Comparison of ENCODE assay signal across 27 cellular contexts in the genomic region with DNA sequence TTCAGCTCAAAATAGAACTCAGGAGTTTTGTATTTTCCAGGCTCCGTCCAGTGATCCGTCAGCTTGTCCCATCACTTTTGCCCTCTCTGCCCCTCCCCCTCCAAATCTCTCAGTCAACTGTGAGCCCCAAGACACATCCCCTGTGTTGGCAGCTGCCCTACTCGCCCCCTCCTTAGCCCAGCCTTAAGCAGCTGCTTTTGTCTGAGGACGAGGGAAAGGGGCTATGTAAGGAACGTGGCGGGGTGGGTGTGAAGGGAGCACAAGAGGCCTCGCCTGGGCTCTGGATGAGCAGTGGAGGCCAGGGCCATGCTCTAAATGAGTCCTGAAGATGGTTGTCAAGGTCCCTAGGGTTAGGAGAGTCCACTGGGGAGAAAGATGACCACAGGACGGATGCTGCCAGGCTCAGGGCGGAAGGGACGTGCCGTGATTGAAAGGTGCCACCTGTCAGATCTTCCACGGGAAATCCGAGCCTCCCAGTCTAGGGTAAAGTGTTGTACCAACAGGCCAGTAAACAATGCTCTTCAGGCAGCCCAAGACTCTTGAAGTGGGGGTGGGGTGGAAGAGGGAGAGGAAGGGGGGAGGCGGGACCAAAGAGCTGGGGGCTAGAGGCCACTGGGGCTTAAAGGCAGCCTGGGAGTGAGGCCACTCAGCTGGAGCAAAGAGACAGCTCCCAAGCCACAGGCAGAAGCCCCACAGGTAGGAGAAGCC. TPM values are rescaled to one million over a fixed set of nuclear protein-coding genes. Genes with fewer than 3 reads are reported as not detected.
DNase-seq lines count a peak whose midpoint lies in the region; ATAC-seq and TF ChIP-seq lines count a peak whose summit lies in the region.
"Had no signal": no experiment of that assay in that cellular context is flagged by ENCODE, and none has a peak within 500 bp of the region (broad histone marks: within the 10 kb centered on the region; RNA-seq: fewer than 3 reads in every experiment).

A gene with protein sequence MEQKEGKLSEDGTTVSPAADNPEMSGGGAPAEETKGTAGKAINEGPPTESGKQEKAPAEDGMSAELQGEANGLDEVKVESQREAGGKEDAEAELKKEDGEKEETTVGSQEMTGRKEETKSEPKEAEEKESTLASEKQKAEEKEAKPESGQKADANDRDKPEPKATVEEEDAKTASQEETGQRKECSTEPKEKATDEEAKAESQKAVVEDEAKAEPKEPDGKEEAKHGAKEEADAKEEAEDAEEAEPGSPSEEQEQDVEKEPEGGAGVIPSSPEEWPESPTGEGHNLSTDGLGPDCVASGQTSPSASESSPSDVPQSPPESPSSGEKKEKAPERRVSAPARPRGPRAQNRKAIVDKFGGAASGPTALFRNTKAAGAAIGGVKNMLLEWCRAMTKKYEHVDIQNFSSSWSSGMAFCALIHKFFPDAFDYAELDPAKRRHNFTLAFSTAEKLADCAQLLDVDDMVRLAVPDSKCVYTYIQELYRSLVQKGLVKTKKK (plus strand): TSS at position 649 of the 708 bp plus-strand sequence. CDS start 5,048 bp downstream, outside the sequence.

- no peaks in the 10 kb centered on the region for H3K27me3 ChIP-seq in H9 (ENCODE audit: insufficient read depth, low read length)
- H3K27me3 ChIP-seq: esophagus squamous epithelium, Peyer's patch, transverse colon had no signal

- no peaks in the 10 kb centered on the region for H4K20me1 ChIP-seq in H9 (ENCODE audit: control insufficient read depth, insufficient read depth, insufficient read length)

- WGBS in H9 (ENCODE audit: extremely low coverage, insufficient read length, low lambda C conversion rate) = no CpG with 5 or more reads among the region's 14 CpGs
- WGBS in lower leg skin, 2 donors = 69 to 82% methylated on average over 14 of the region's 14 CpGs

- no peak within 1 kb of the TSS for H3T11ph ChIP-seq in H9 (ENCODE audit: low read length)

- no peak within 1 kb of the TSS for H2BK5ac ChIP-seq in H9 (ENCODE audit: insufficient read length, low read length)

- H3K23ac ChIP-seq in H9 (ENCODE audit: insufficient read length, low read depth, low read length) = no peak within 1 kb of the TSS

- H2BK12ac ChIP-seq in H9 (ENCODE audit: insufficient read length, low read depth, low read length) = no peak within 1 kb of the TSS

- no peak within 1 kb of the TSS for H2BK20ac ChIP-seq in H9 (ENCODE audit: low read depth, low read length, poor library complexity, severe bottlenecking)

- no peak within 1 kb of the TSS for H2AFZ ChIP-seq in H9 (ENCODE audit: low read length)

- H3K18ac ChIP-seq in H9 (ENCODE audit: insufficient read length, low read depth, low read length) = peak within 1 kb of the TSS; percentile 39

- no peak within 1 kb of the TSS for H3K4ac ChIP-seq in H9 (ENCODE audit: low read depth, low read length)

- no peak within 1 kb of the TSS for H3K4me3 ChIP-seq in lower leg skin (ENCODE audit: low read depth, poor library complexity, severe bottlenecking)
- H3K4me3 ChIP-seq: esophagus squamous epithelium, Peyer's patch, transverse colon had no signal

- H3K9me3 ChIP-seq in H9 (ENCODE audit: control insufficient read depth, low read depth, low read length) = no peaks in the 10 kb centered on the region
- H3K9me3 ChIP-seq: esophagus squamous epithelium, Peyer's patch, transverse colon had no signal

- H3K9ac ChIP-seq in H9 (ENCODE audit: extremely low read depth, insufficient read length, low read length) = no peak within 1 kb of the TSS

- TF ChIP-seq CTCF in H9 (conservative IDR thresholded peaks at IDR 0.05) (no peak), nephron progenitor cell (IDR thresholded peaks at IDR 0.05) (no peak), lower leg skin (IDR thresholded peaks at IDR 0.05) (no peak)

- H3K14ac ChIP-seq in H9 (ENCODE audit: insufficient read depth, low read length) = peak within 1 kb of the TSS; percentile 16; the same call in 1 of the 2 replicates

- H2BK120ac ChIP-seq in H9 (ENCODE audit: low read depth, low read length, poor library complexity, severe bottlenecking) = no peak within 1 kb of the TSS

- peak within 1 kb of the TSS in 1 of 2 experiments; percentile 57; a peak in 2 of 5 replicates for H3K4me3 Mint-ChIP-seq in H9
- no peak within 1 kb of the TSS for H3K4me3 Mint-ChIP-seq in activated naive CD8-positive, alpha-beta T cell treated with anti-CD3 and anti-CD28 coated beads, Interleukin-2, amount 50 U/mL, for 24 hours
- H3K4me3 Mint-ChIP-seq in nephron progenitor cell = no peak within 1 kb of the TSS
- H3K4me3 Mint-ChIP-seq: CD4-positive, alpha-beta memory T cell; effector memory CD8-positive, alpha-beta T cell; natural killer cell; stimulated activated naive CD8-positive, alpha-beta T cell treated with anti-CD3 and anti-CD28 coated beads, Interleukin-15, Interleukin-2, amounts not matched to agents 100 ng/mL and 50 ng/mL, for 24 hours had no signal

- H2AK5ac ChIP-seq in H9 (ENCODE audit: insufficient read length, low read length) = no peak within 1 kb of the TSS

- no peak within 1 kb of the TSS for H4K91ac ChIP-seq in H9 (ENCODE audit: insufficient read length, low read depth, low read length)

- no peak within 1 kb of the TSS for H3K4me2 ChIP-seq in H9 (ENCODE audit: insufficient read depth, insufficient read length, low read length)

- H4K8ac ChIP-seq in H9 (replicated peaks; ENCODE audit: insufficient read length, low read depth, low read length) = no peak within 1 kb of the TSS

- no peaks in the 10 kb centered on the region for H3K36me3 Mint-ChIP-seq in H9 (ENCODE audit: insufficient read depth in 1 of 3, low read depth in 3 of 3)
- peaks cover 2% of the 10 kb centered on the region for H3K36me3 Mint-ChIP-seq in activated naive CD8-positive, alpha-beta T cell treated with anti-CD3 and anti-CD28 coated beads, Interleukin-2, amount 50 U/mL, for 24 hours (ENCODE audit: low read depth)
- H3K36me3 Mint-ChIP-seq in nephron progenitor cell (ENCODE audit: low read depth) = no peaks in the 10 kb centered on the region
- H3K36me3 Mint-ChIP-seq: natural killer cell had no signal

- H3K79me2 ChIP-seq in H9 (ENCODE audit: insufficient read depth, low read length) = no peaks in the 10 kb centered on the region

- peaks cover 15 to 21% of the 10 kb centered on the region in 2 experiments for H3K4me1 Mint-ChIP-seq in H9
- peaks cover under 1% of the 10 kb centered on the region for H3K4me1 Mint-ChIP-seq in activated naive CD8-positive, alpha-beta T cell treated with anti-CD3 and anti-CD28 coated beads, Interleukin-2, amount 50 U/mL, for 24 hours
- peaks cover 42% of the 10 kb centered on the region for H3K4me1 Mint-ChIP-seq in nephron progenitor cell
- H3K4me1 Mint-ChIP-seq: CD4-positive, alpha-beta memory T cell had no signal

- H3K79me1 ChIP-seq in H9 (ENCODE audit: insufficient read depth, low read depth, low read length, poor library complexity, severe bottlenecking) = no peaks in the 10 kb centered on the region

- ATAC-seq in activated naive CD8-positive, alpha-beta T cell treated with anti-CD3 and anti-CD28 coated beads, Interleukin-2, amount 50 U/mL, for 24 hours = peak; percentile 13
- ATAC-seq: effector memory CD8-positive, alpha-beta T cell; natural killer cell had no signal

- no peak within 1 kb of the TSS for H3K27ac ChIP-seq in H9 (ENCODE audit: insufficient read length, low read depth, low read length)
- H3K27ac ChIP-seq: esophagus squamous epithelium, Peyer's patch, transverse colon, WERI-Rb-1 had no signal

- H3K27me3 Mint-ChIP-seq in H9 (ENCODE audit: low read depth) (peaks cover 43% of the 10 kb centered on the region), nephron progenitor cell (ENCODE audit: low read depth, poor library complexity) (peaks cover 34% of the 10 kb centered on the region)
- H3K27me3 Mint-ChIP-seq in activated naive CD8-positive, alpha-beta T cell treated with anti-CD3 and anti-CD28 coated beads, Interleukin-2, amount 50 U/mL, for 24 hours = no peaks in the 10 kb centered on the region
- H3K27me3 Mint-ChIP-seq: CD4-positive, alpha-beta memory T cell; effector memory CD8-positive, alpha-beta T cell; stimulated activated naive CD8-positive, alpha-beta T cell treated with anti-CD3 and anti-CD28 coated beads, Interleukin-15, Interleukin-2, amounts not matched to agents 100 ng/mL and 50 ng/mL, for 24 hours had no signal

- H3K56ac ChIP-seq in H9 (ENCODE audit: insufficient read length, low read depth, low read length) = no peak within 1 kb of the TSS

- no peak for DNase-seq in H9
- peak; percentile 15 for DNase-seq in NCI-H2029 treated with DMSO at 0.1 percent for 48 hours (lab: John Stamatoyannopoulos, UW)
- no peak for DNase-seq in activated naive CD8-positive, alpha-beta T cell treated with anti-CD3 and anti-CD28 coated beads, Interleukin-2, amount 50 U/mL, for 24 hours
- DNase-seq in nephron progenitor cell = peak; percentile 12
- DNase-seq in cortex of kidney (lab: John Stamatoyannopoulos, UW) = no peak
- no peak for DNase-seq in lower leg skin (ENCODE audit: low spot score in 2 of 2)
- no peak for DNase-seq in DMS 273 (lab: John Stamatoyannopoulos, UW; ENCODE audit: unreplicated experiment)
- DNase-seq: activated CD4-positive, alpha-beta T cell treated with anti-CD3 and anti-CD28 coated beads, Interleukin-2, amount 50 U/mL, for 48 hours; activated T-cell treated with anti-CD3 and anti-CD28 coated beads for 4 hours; CD4-positive, alpha-beta memory T cell; cerebellar nuclear complex; effector memory CD8-positive, alpha-beta T cell; esophagus squamous epithelium; H7; mesendoderm; natural killer cell; NCI-H1105; NCI-H2171 treated with DMSO at 0.1 percent for 48 hours; small intestine; stimulated activated CD4-positive, alpha-beta T cell treated with anti-CD3 and anti-CD28 coated beads, Interleukin-2, amount 100 ng/mL, for 48 hours; T-helper 2 cell; transverse colon; WERI-Rb-1 had no signal

- H3K9me3 Mint-ChIP-seq in H9 (no peaks in the 10 kb centered on the region), nephron progenitor cell (no peaks in the 10 kb centered on the region)
- no peaks in the 10 kb centered on the region for H3K9me3 Mint-ChIP-seq in activated naive CD8-positive, alpha-beta T cell treated with anti-CD3 and anti-CD28 coated beads, Interleukin-2, amount 50 U/mL, for 24 hours
- H3K9me3 Mint-ChIP-seq: CD4-positive, alpha-beta memory T cell; effector memory CD8-positive, alpha-beta T cell; natural killer cell; stimulated activated naive CD8-positive, alpha-beta T cell treated with anti-CD3 and anti-CD28 coated beads, Interleukin-15, Interleukin-2, amounts not matched to agents 100 ng/mL and 50 ng/mL, for 24 hours had no signal

- H3K4me1 ChIP-seq in H9 (ENCODE audit: insufficient read depth, low read length) = no peaks in the 10 kb centered on the region; the same call in 1 of the 2 replicates
- H3K4me1 ChIP-seq: esophagus squamous epithelium, Peyer's patch, transverse colon had no signal

- H3K27ac Mint-ChIP-seq in H9 (peak within 1 kb of the TSS in 2 of 3 experiments; percentile 59 to 70; a peak in 4 of 7 replicates), nephron progenitor cell (peak within 1 kb of the TSS; percentile 43)
- H3K27ac Mint-ChIP-seq in activated naive CD8-positive, alpha-beta T cell treated with anti-CD3 and anti-CD28 coated beads, Interleukin-2, amount 50 U/mL, for 24 hours = no peak within 1 kb of the TSS
- H3K27ac Mint-ChIP-seq: natural killer cell; stimulated activated naive CD8-positive, alpha-beta T cell treated with anti-CD3 and anti-CD28 coated beads, Interleukin-15, Interleukin-2, amounts not matched to agents 100 ng/mL and 50 ng/mL, for 24 hours had no signal

- no peak for TF ChIP-seq POLR2A in lower leg skin (IDR thresholded peaks at IDR 0.05)

- H4K5ac ChIP-seq in H9 (ENCODE audit: insufficient read length, low read depth, low read length) = no peak within 1 kb of the TSS

- no peak within 1 kb of the TSS for H2BK15ac ChIP-seq in H9 (ENCODE audit: low read depth, low read length)

- no peaks in the 10 kb centered on the region for H3K23me2 ChIP-seq in H9 (ENCODE audit: insufficient read length, low read depth, low read length, poor library complexity, severe bottlenecking)

- intact Hi-C loops in lower leg skin (cut with DNase I; ENCODE audit: low total_unique reads) = no loop called here

RNA-seq across cellular contexts. Expression of the gene that starts here (rescaled TPM):
- total RNA-seq in H9 (2021) (0.18 TPM in 1 of 2 replicates, not detected in the other), lower leg skin (not detected)
- total RNA-seq: aorta; CD4-positive, alpha-beta memory T cell; esophagus squamous epithelium; H7; natural killer cell; Peyer's patch; SK-MEL-5; transverse colon had no signal

Comparison
In these comparisons a context has a peak if more than half of its experiments do, and no peak if none do; other contexts are left out.
1. DNase-seq: peak in NCI-H2029 treated with DMSO at 0.1 percent for 48 hours (single experiment) and nephron progenitor cell (single experiment); none in H9 (single experiment), activated naive CD8-positive, alpha-beta T cell treated with anti-CD3 and anti-CD28 coated beads, Interleukin-2, amount 50 U/mL, for 24 hours (single experiment), cortex of kidney (single experiment), lower leg skin (0 of 2) and DMS 273 (single experiment).